Comparison of ENCODE assay signal across 8 cellular contexts in genomic region chr7:51316666-51317581, GRCh38. TPM values are rescaled to one million over a fixed set of nuclear protein-coding genes. Genes with fewer than 3 reads are reported as not detected.
DNase-seq lines count a peak whose midpoint lies in the region; ATAC-seq and TF ChIP-seq lines count a peak whose summit lies in the region.

COBL (minus strand) TSS chr7:51316809; CDS start chr7:51316633, 176 bp downstream.

- H3K4me3 ChIP-seq in breast epithelium = peak within 1 kb of the TSS; percentile 50 to 87 (median 59)
- peak within 1 kb of the TSS; percentile 53 to 73 (median 61) for H3K4me3 ChIP-seq in subcutaneous abdominal adipose tissue (ENCODE audit: low read depth in 1 of 5, low read length in 5 of 5)

- H3K27me3 ChIP-seq in breast epithelium (no peaks in the 10 kb centered on the region), subcutaneous abdominal adipose tissue (ENCODE audit: control insufficient read depth in 5 of 5, insufficient read depth in 4 of 5, low read length in 5 of 5) (peaks cover 9 to 28% (median 13%) of the 10 kb centered on the region in 5 donors)

- no peak for TF ChIP-seq CTCF in breast epithelium (IDR thresholded peaks at IDR 0.05)

- H3K4me1 ChIP-seq in breast epithelium (no peaks in the 10 kb centered on the region), subcutaneous abdominal adipose tissue (ENCODE audit: control insufficient read depth in 5 of 5, insufficient read depth in 5 of 5, low read length in 5 of 5) (peaks cover 0 to 27% (median 20%) of the 10 kb centered on the region in 5 donors)

- no peaks in the 10 kb centered on the region for H3K9me3 ChIP-seq in breast epithelium
- H3K9me3 ChIP-seq in subcutaneous abdominal adipose tissue (ENCODE audit: control insufficient read depth in 5 of 5, low read length in 5 of 5) = no peaks in the 10 kb centered on the region

- H3K36me3 ChIP-seq in breast epithelium = no peaks in the 10 kb centered on the region
- no peaks in the 10 kb centered on the region for H3K36me3 ChIP-seq in subcutaneous abdominal adipose tissue (ENCODE audit: control insufficient read depth in 5 of 5, insufficient read depth in 5 of 5, low read length in 5 of 5)

- no peak for TF ChIP-seq POLR2A in breast epithelium (IDR thresholded peaks at IDR 0.05)

- peak within 1 kb of the TSS in 3 of 5 donors; percentile 55 to 63 (median 62) for H3K9ac ChIP-seq in subcutaneous abdominal adipose tissue (ENCODE audit: low read length in 5 of 5)

- intact Hi-C loops in breast epithelium (cut with DNase I; ENCODE audit: low total_unique reads) = no loop called here

- H3K27ac ChIP-seq in breast epithelium (peak within 1 kb of the TSS; percentile 83 to 90), subcutaneous abdominal adipose tissue (ENCODE audit: low read depth, low read length) (no peak within 1 kb of the TSS)

- peak; percentile 29 for DNase-seq in AG08396 (ENCODE audit: low spot score)
- peak; percentile 36 for DNase-seq in HuH-7 (ENCODE audit: low spot score)
- peak in 1 of 2 donors; percentile 30 for DNase-seq in breast epithelium (ENCODE audit: low spot score in 2 of 2)
- peak; percentile 87 for DNase-seq in left lobe of liver (ENCODE audit: low spot score)
- DNase-seq in NCI-H2107 (lab: John Stamatoyannopoulos, UW) = no peak

- ATAC-seq in left lobe of liver = peak; percentile 70
- no peak for ATAC-seq in HG03469 (IDR thresholded peaks at IDR 0.05; ENCODE audit: unreplicated experiment)
- ATAC-seq in activated CD4-positive, CD25-positive, alpha-beta regulatory T cell treated with anti-CD3 and anti-CD28 coated beads, Interleukin-2, amount 50 U/mL, for 24 hours = no peak

RNA-seq across cellular contexts. Expression of gene COBL, which starts in this region (rescaled TPM):
- total RNA-seq in breast epithelium (10 to 100 TPM in 2 of 3 donors, 1 to 10 TPM in 1; 2.2 to 37.3 (median 16.1) TPM), left lobe of liver (38.3 TPM)
